In genomic region chr3:23209747-23210495, GRCh38 we compare ENCODE assay signal across 26 cellular contexts.
"Had no signal": no experiment of that assay in that cellular context is flagged by ENCODE, and none has a peak within 500 bp of the region (broad histone marks: within the 10 kb centered on the region; RNA-seq: fewer than 3 reads in every experiment).

No MANE protein-coding gene starts in this region.

- H3K27ac Mint-ChIP-seq: activated CD4-positive, alpha-beta T cell treated with anti-CD3 and anti-CD28 coated beads, Interleukin-2, amount 10 ng/mL, durations not matched to agents 7 days and 5 days; activated CD8-positive, alpha-beta T cell treated with anti-CD3 and anti-CD28 coated beads, Interleukin-2, amount 10 ng/mL, durations not matched to agents 7 days and 5 days; activated naive CD8-positive, alpha-beta T cell; stimulated activated effector memory CD8-positive, alpha-beta T cell treated with anti-CD3 and anti-CD28 coated beads, Interleukin-12 subunit alpha, Interleukin-12 subunit beta, amount 100 ng/mL, for 72 hours; T-helper 17 cell had no signal

- H3K9me3 Mint-ChIP-seq: activated CD4-positive, alpha-beta T cell treated with anti-CD3 and anti-CD28 coated beads, Interleukin-2, amount 10 ng/mL, durations not matched to agents 7 days and 5 days; central memory CD8-positive, alpha-beta T cell; neural crest cell; stimulated activated effector memory CD8-positive, alpha-beta T cell treated with anti-CD3 and anti-CD28 coated beads, Interleukin-12 subunit alpha, Interleukin-12 subunit beta, amount 100 ng/mL, for 72 hours had no signal

- H3K4me1 ChIP-seq: breast epithelium had no signal

- ATAC-seq: activated CD8-positive, alpha-beta T cell treated with anti-CD3 and anti-CD28 coated beads, Interleukin-2, amount 10 ng/mL, durations not matched to agents 7 days and 5 days; sciatic nerve; stimulated activated effector memory CD8-positive, alpha-beta T cell treated with anti-CD3 and anti-CD28 coated beads, Interleukin-12 subunit alpha, Interleukin-12 subunit beta, amount 100 ng/mL, for 72 hours; T-helper 17 cell had no signal

- H3K36me3 ChIP-seq: breast epithelium, thoracic aorta, upper lobe of left lung had no signal

- H3K9me3 ChIP-seq: breast epithelium, thoracic aorta, upper lobe of left lung had no signal

- FAIRE-seq: colon, small intestine had no signal

- H3K4me3 ChIP-seq: breast epithelium, thoracic aorta, upper lobe of left lung had no signal

- H3K27me3 Mint-ChIP-seq: activated naive CD8-positive, alpha-beta T cell had no signal

- H3K36me3 Mint-ChIP-seq: stimulated activated effector memory CD8-positive, alpha-beta T cell treated with anti-CD3 and anti-CD28 coated beads, Interleukin-12 subunit alpha, Interleukin-12 subunit beta, amount 100 ng/mL, for 72 hours had no signal

- H3K27me3 ChIP-seq: breast epithelium, upper lobe of left lung had no signal

- DNase-seq: activated CD4-positive, alpha-beta T cell treated with anti-CD3 and anti-CD28 coated beads, Interleukin-2, amount 10 ng/mL, durations not matched to agents 7 days and 5 days; activated CD4-positive, CD25-positive, alpha-beta regulatory T cell treated with anti-CD3 and anti-CD28 coated beads, Interleukin-2, amount 50 U/mL, for 72 hours; activated CD8-positive, alpha-beta T cell treated with anti-CD3 and anti-CD28 coated beads, Interleukin-2, amount 10 ng/mL, durations not matched to agents 7 days and 5 days; activated gamma-delta T cell treated with Interleukin-2 at 50 U/mL for 16 hours; activated T-cell treated with anti-CD3 and anti-CD28 coated beads, Interleukin-2, amount 50 U/mL, for 1 hour; amniotic stem cell; effector memory CD4-positive, alpha-beta T cell; foreskin melanocyte; glutamatergic neuron; hippocampal formation; kidney glomerular epithelial cell; mesenchymal stem cell; occipital lobe; small intestine; stimulated activated CD4-positive, alpha-beta T cell treated with anti-CD3 and anti-CD28 coated beads, Interleukin-2, amount 100 ng/mL, for 24 hours; SW 1271; T-helper 17 cell; upper lobe of left lung had no signal

- H3K4me1 Mint-ChIP-seq: central memory CD8-positive, alpha-beta T cell; neural crest cell; stimulated activated effector memory CD8-positive, alpha-beta T cell treated with anti-CD3 and anti-CD28 coated beads, Interleukin-12 subunit alpha, Interleukin-12 subunit beta, amount 100 ng/mL, for 72 hours had no signal

- H3K27ac ChIP-seq: breast epithelium, thoracic aorta, upper lobe of left lung had no signal

- H3K4me3 Mint-ChIP-seq: activated CD4-positive, alpha-beta T cell treated with anti-CD3 and anti-CD28 coated beads, Interleukin-2, amount 10 ng/mL, durations not matched to agents 7 days and 5 days; activated CD8-positive, alpha-beta T cell treated with anti-CD3 and anti-CD28 coated beads, Interleukin-2, amount 10 ng/mL, durations not matched to agents 7 days and 5 days; activated naive CD8-positive, alpha-beta T cell; central memory CD8-positive, alpha-beta T cell; neural crest cell; stimulated activated effector memory CD8-positive, alpha-beta T cell treated with anti-CD3 and anti-CD28 coated beads, Interleukin-12 subunit alpha, Interleukin-12 subunit beta, amount 100 ng/mL, for 72 hours; T-helper 17 cell had no signal
